In the genomic region with DNA sequence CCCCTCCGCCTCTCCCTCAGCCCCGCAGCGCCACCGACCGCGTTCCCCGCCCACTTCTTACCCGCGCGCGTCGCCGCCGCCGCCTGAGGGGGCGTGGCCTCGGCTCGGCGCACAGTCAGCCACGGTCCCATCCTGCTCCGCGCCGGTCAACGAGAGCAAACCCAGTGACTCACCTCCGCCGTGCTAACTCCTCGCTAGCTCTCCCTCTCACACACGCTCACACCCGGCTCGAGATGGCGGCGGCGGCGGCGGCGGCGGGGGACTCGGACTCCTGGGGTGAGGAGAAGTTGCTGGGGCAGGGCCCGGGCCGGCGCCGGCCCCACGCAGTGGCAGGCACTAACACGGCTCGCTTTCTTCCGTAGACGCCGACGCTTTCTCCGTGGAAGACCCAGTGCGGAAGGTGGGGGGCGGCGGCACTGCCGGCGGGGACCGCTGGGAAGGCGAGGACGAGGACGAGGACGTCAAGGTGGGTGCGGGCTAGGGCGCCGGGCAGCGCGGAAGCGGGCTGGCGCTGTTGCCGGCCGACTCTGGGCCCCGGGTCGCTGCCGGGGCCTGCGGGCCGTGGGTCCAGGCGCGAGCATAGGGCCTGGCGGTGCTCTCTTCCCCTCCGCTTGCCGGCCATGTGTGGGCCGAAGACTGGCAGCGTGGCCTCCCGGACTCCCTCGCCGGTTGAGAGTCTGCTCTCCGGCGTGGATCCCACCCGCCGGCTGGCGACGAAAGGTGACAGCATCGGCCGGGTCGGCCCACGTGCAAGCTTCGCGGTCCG, we compare ENCODE assay signal across 1 cellular context.
TF ChIP-seq lines count a peak whose summit lies in the region.

A gene with protein sequence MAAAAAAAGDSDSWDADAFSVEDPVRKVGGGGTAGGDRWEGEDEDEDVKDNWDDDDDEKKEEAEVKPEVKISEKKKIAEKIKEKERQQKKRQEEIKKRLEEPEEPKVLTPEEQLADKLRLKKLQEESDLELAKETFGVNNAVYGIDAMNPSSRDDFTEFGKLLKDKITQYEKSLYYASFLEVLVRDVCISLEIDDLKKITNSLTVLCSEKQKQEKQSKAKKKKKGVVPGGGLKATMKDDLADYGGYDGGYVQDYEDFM (plus strand): TSS at position 186 of the 766 bp plus-strand sequence. CDS start 48 bp downstream, at position 234.

TF ChIP-seq in K562, 482 proteins besides CTCF, POLR2A, EP300 and RAD21 (continued from another document and continues in another):
- TF ChIP-seq RFX1 (IDR thresholded peaks at IDR 0.05) (no peak), ZNF175 (CRISPR knock-in tag; IDR thresholded peaks at IDR 0.05; ENCODE audit: low read depth) (0 out of 2 replicates have a peak, but pooled peaks have one; percentile 27), PHF20 (IDR thresholded peaks at IDR 0.05; ENCODE audit: partially characterized antibody) (peak; percentile 2), SMAD4 (CRISPR knock-in tag; conservative IDR thresholded peaks at IDR 0.05) (peak; percentile 32), GATAD2A (IDR thresholded peaks at IDR 0.05) (no peak; the same call in 1 of the 2 replicates), TAF9B (IDR thresholded peaks at IDR 0.05; ENCODE audit: partially characterized antibody) (peak; percentile 70), TCFL5 (CRISPR knock-in tag; conservative IDR thresholded peaks at IDR 0.05) (no peak), ATF1 (CRISPR knock-in tag; IDR thresholded peaks at IDR 0.05) (0 out of 2 replicates have a peak, but pooled peaks have one; percentile 10), ATF1 (tag; IDR thresholded peaks at IDR 0.05) (peak; percentile 52; the same call in 1 of the 2 replicates), NR3C1 (CRISPR knock-in tag; IDR thresholded peaks at IDR 0.05) (peak; percentile 90), SAP30 (IDR thresholded peaks at IDR 0.05; ENCODE audit: borderline replicate concordance, insufficient read depth, low read depth, low read length, poor library complexity, severe bottlenecking) (peak; percentile 86), NEUROD1 (IDR thresholded peaks at IDR 0.05; ENCODE audit: borderline replicate concordance, low read depth, low read length, partially characterized antibody) (peak; percentile 13), CREB1 (IDR thresholded peaks at IDR 0.05) (peak; percentile 78; the same call in 1 of the 2 replicates), CREB1 (CRISPR knock-in tag; IDR thresholded peaks at IDR 0.05) (peak; percentile 73), ZNF121 (CRISPR knock-in tag; conservative IDR thresholded peaks at IDR 0.05) (no peak), ZNF584 (CRISPR knock-in tag; IDR thresholded peaks at IDR 0.05; ENCODE audit: low read depth) (no peak), ZNF561 (CRISPR knock-in tag; conservative IDR thresholded peaks at IDR 0.05) (no peak), ZNF707 (CRISPR knock-in tag; conservative IDR thresholded peaks at IDR 0.05) (no peak), ZNF143 (CRISPR knock-in tag; IDR thresholded peaks at IDR 0.05) (peak; percentile 70), TOE1 (IDR thresholded peaks at IDR 0.05; ENCODE audit: borderline replicate concordance) (no peak), TOE1 (CRISPR knock-in tag; IDR thresholded peaks at IDR 0.05; ENCODE audit: borderline replicate concordance, low read depth) (no peak; the same call in 1 of the 2 replicates), ZNF431 (CRISPR knock-in tag; IDR thresholded peaks at IDR 0.05) (peak; percentile 68), CREM (IDR thresholded peaks at IDR 0.05; ENCODE audit: low read depth) (peak; percentile 88), HMGN3 (IDR thresholded peaks at IDR 0.05; ENCODE audit: borderline replicate concordance, extremely low read depth, insufficient read length, low read depth, low read length) (peak; percentile 43), MYC (IDR thresholded peaks at IDR 0.05; ENCODE audit: low read depth, low read length) (peak; percentile 21), MYC (CRISPR knock-in tag; IDR thresholded peaks at IDR 0.05; ENCODE audit: borderline replicate concordance, low read depth) (no peak), HNRNPL (IDR thresholded peaks at IDR 0.05; ENCODE audit: low read depth, low read length) (peak; percentile 14; the same call in 1 of the 2 replicates), RBM34 (IDR thresholded peaks at IDR 0.05; ENCODE audit: borderline replicate concordance, insufficient read depth, low read length) (no peak), PTTG1 (tag; IDR thresholded peaks at IDR 0.05; ENCODE audit: low read depth) (no peak), RBM14 (IDR thresholded peaks at IDR 0.05; ENCODE audit: borderline replicate concordance, insufficient read depth, low read depth, low read length) (peak; percentile 94; the same call in 1 of the 2 replicates), SIX5 (IDR thresholded peaks at IDR 0.05; ENCODE audit: borderline replicate concordance in 1 of 2, insufficient read depth in 1 of 2, low read depth in 1 of 2, low read length in 2 of 2) (no peak), U2AF1 (optimal IDR thresholded peaks at IDR 0.05; ENCODE audit: low read depth, low read length) (peak; percentile 99), CTBP1 (IDR thresholded peaks at IDR 0.05; ENCODE audit: borderline replicate concordance) (0 out of 2 replicates have a peak, but pooled peaks have one; percentile 9), ZNF232 (CRISPR knock-in tag; IDR thresholded peaks at IDR 0.05) (peak; percentile 79), BRD4 (IDR thresholded peaks at IDR 0.05) (peak; percentile 80), ZSCAN29 (IDR thresholded peaks at IDR 0.05) (no peak), C11orf30 (IDR thresholded peaks at IDR 0.05; ENCODE audit: low read depth) (peak; percentile 36; the same call in 1 of the 2 replicates), RBM22 (IDR thresholded peaks at IDR 0.05; ENCODE audit: low read depth, low read length, poor library complexity, severe bottlenecking) (peak; percentile 44), HNRNPH1 (optimal IDR thresholded peaks at IDR 0.05; ENCODE audit: low read depth, low read length) (no peak), DNMT1 (IDR thresholded peaks at IDR 0.05) (no peak), SUPT5H (IDR thresholded peaks at IDR 0.05) (peak; percentile 97), TRIM24 (IDR thresholded peaks at IDR 0.05) (no peak), XRCC3 (IDR thresholded peaks at IDR 0.05) (no peak), RBM17 (IDR thresholded peaks at IDR 0.05; ENCODE audit: borderline replicate concordance, low read depth, low read length) (no peak), TBP (optimal IDR thresholded peaks at IDR 0.05; ENCODE audit: low read depth, low read length) (peak; percentile 87), PURB (CRISPR knock-in tag; IDR thresholded peaks at IDR 0.05; ENCODE audit: low read depth) (no peak), HNRNPLL (IDR thresholded peaks at IDR 0.05; ENCODE audit: low read depth, low read length, poor library complexity, severe bottlenecking) (peak; percentile 42), TGIF2 (CRISPR knock-in tag; IDR thresholded peaks at IDR 0.05) (peak; percentile 98), ZBTB7A (IDR thresholded peaks at IDR 0.05; ENCODE audit: borderline replicate concordance, control insufficient read depth, low read depth, low read length) (peak; percentile 10; the same call in 1 of the 2 replicates), MYNN (IDR thresholded peaks at IDR 0.05) (0 out of 2 replicates have a peak, but pooled peaks have one; percentile 13), MYNN (CRISPR knock-in tag; IDR thresholded peaks at IDR 0.05) (no peak)
- TF ChIP-seq, protein P1, sequence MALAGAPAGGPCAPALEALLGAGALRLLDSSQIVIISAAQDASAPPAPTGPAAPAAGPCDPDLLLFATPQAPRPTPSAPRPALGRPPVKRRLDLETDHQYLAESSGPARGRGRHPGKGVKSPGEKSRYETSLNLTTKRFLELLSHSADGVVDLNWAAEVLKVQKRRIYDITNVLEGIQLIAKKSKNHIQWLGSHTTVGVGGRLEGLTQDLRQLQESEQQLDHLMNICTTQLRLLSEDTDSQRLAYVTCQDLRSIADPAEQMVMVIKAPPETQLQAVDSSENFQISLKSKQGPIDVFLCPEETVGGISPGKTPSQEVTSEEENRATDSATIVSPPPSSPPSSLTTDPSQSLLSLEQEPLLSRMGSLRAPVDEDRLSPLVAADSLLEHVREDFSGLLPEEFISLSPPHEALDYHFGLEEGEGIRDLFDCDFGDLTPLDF (CRISPR knock-in tag; IDR thresholded peaks at IDR 0.05) = no peak
- TF ChIP-seq, protein P2, sequence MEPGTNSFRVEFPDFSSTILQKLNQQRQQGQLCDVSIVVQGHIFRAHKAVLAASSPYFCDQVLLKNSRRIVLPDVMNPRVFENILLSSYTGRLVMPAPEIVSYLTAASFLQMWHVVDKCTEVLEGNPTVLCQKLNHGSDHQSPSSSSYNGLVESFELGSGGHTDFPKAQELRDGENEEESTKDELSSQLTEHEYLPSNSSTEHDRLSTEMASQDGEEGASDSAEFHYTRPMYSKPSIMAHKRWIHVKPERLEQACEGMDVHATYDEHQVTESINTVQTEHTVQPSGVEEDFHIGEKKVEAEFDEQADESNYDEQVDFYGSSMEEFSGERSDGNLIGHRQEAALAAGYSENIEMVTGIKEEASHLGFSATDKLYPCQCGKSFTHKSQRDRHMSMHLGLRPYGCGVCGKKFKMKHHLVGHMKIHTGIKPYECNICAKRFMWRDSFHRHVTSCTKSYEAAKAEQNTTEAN (CRISPR knock-in tag; IDR thresholded peaks at IDR 0.05) = peak; percentile 48; the same call in 1 of the 2 replicates
- TF ChIP-seq, protein P3, sequence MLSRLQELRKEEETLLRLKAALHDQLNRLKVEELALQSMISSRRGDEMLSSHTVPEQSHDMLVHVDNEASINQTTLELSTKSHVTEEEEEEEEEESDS (CRISPR knock-in tag; IDR thresholded peaks at IDR 0.05) = no peak
- TF ChIP-seq, protein P4, sequence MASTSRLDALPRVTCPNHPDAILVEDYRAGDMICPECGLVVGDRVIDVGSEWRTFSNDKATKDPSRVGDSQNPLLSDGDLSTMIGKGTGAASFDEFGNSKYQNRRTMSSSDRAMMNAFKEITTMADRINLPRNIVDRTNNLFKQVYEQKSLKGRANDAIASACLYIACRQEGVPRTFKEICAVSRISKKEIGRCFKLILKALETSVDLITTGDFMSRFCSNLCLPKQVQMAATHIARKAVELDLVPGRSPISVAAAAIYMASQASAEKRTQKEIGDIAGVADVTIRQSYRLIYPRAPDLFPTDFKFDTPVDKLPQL (IDR thresholded peaks at IDR 0.05; ENCODE audit: extremely low read depth, insufficient read length) = no peak
- TF ChIP-seq, protein P5, sequence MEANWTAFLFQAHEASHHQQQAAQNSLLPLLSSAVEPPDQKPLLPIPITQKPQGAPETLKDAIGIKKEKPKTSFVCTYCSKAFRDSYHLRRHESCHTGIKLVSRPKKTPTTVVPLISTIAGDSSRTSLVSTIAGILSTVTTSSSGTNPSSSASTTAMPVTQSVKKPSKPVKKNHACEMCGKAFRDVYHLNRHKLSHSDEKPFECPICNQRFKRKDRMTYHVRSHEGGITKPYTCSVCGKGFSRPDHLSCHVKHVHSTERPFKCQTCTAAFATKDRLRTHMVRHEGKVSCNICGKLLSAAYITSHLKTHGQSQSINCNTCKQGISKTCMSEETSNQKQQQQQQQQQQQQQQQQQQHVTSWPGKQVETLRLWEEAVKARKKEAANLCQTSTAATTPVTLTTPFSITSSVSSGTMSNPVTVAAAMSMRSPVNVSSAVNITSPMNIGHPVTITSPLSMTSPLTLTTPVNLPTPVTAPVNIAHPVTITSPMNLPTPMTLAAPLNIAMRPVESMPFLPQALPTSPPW (CRISPR knock-in tag; IDR thresholded peaks at IDR 0.05) = peak; percentile 33
- TF ChIP-seq, protein P6, sequence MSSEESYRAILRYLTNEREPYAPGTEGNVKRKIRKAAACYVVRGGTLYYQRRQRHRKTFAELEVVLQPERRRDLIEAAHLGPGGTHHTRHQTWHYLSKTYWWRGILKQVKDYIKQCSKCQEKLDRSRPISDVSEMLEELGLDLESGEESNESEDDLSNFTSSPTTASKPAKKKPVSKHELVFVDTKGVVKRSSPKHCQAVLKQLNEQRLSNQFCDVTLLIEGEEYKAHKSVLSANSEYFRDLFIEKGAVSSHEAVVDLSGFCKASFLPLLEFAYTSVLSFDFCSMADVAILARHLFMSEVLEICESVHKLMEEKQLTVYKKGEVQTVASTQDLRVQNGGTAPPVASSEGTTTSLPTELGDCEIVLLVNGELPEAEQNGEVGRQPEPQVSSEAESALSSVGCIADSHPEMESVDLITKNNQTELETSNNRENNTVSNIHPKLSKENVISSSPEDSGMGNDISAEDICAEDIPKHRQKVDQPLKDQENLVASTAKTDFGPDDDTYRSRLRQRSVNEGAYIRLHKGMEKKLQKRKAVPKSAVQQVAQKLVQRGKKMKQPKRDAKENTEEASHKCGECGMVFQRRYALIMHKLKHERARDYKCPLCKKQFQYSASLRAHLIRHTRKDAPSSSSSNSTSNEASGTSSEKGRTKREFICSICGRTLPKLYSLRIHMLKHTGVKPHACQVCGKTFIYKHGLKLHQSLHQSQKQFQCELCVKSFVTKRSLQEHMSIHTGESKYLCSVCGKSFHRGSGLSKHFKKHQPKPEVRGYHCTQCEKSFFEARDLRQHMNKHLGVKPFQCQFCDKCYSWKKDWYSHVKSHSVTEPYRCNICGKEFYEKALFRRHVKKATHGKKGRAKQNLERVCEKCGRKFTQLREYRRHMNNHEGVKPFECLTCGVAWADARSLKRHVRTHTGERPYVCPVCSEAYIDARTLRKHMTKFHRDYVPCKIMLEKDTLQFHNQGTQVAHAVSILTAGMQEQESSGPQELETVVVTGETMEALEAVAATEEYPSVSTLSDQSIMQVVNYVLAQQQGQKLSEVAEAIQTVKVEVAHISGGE (CRISPR knock-in tag; IDR thresholded peaks at IDR 0.05) = no peak; a peak in 1 of 6 replicates
- TF ChIP-seq, protein P7, sequence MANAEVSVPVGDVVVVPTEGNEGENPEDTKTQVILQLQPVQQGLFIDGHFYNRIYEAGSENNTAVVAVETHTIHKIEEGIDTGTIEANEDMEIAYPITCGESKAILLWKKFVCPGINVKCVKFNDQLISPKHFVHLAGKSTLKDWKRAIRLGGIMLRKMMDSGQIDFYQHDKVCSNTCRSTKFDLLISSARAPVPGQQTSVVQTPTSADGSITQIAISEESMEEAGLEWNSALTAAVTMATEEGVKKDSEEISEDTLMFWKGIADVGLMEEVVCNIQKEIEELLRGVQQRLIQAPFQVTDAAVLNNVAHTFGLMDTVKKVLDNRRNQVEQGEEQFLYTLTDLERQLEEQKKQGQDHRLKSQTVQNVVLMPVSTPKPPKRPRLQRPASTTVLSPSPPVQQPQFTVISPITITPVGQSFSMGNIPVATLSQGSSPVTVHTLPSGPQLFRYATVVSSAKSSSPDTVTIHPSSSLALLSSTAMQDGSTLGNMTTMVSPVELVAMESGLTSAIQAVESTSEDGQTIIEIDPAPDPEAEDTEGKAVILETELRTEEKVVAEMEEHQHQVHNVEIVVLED (CRISPR knock-in tag; IDR thresholded peaks at IDR 0.05) = peak; percentile 73
- TF ChIP-seq, protein P8, sequence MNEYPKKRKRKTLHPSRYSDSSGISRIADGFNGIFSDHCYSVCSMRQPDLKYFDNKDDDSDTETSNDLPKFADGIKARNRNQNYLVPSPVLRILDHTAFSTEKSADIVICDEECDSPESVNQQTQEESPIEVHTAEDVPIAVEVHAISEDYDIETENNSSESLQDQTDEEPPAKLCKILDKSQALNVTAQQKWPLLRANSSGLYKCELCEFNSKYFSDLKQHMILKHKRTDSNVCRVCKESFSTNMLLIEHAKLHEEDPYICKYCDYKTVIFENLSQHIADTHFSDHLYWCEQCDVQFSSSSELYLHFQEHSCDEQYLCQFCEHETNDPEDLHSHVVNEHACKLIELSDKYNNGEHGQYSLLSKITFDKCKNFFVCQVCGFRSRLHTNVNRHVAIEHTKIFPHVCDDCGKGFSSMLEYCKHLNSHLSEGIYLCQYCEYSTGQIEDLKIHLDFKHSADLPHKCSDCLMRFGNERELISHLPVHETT (CRISPR knock-in tag; conservative IDR thresholded peaks at IDR 0.05 in 1 of 2, IDR thresholded peaks at IDR 0.05 in 1 of 2) = peak in 1 of 2 experiments; percentile 82; a peak in 2 of 4 replicates
